Comparison of ENCODE assay signal across 21 cellular contexts in genomic region chr15:63080638-63081250, GRCh38. TPM values are rescaled to one million over a fixed set of nuclear protein-coding genes. Genes with fewer than 3 reads are reported as not detected.
DNase-seq lines count a peak whose midpoint lies in the region; ATAC-seq, FAIRE-seq and TF ChIP-seq lines count a peak whose summit lies in the region.
"Had no signal": no experiment of that assay in that cellular context is flagged by ENCODE, and none has a peak within 500 bp of the region (broad histone marks: within the 10 kb centered on the region; RNA-seq: fewer than 3 reads in every experiment).

No MANE protein-coding gene starts in this region.

- no peaks in the 10 kb centered on the region for H3K36me3 ChIP-seq in HUES48 (ENCODE audit: control insufficient read depth, insufficient read depth, low read length)
- H3K36me3 ChIP-seq in H1 (ENCODE audit: control insufficient read depth in 2 of 4, insufficient read depth in 4 of 4, low read length in 3 of 4) = no peaks in the 10 kb centered on the region
- H3K36me3 ChIP-seq in iPS-20b (ENCODE audit: insufficient read depth, low read depth, low read length) = no peaks in the 10 kb centered on the region
- H3K36me3 ChIP-seq: suprapubic skin, vagina had no signal

- peak overlapping the region; percentile 3; the same call in 1 of the 2 replicates for H2BK12ac ChIP-seq in H1 (ENCODE audit: low read depth, low read length)

- H3K27me3 ChIP-seq in HUES48 (ENCODE audit: control insufficient read depth, insufficient read depth, low read length) (no peaks in the 10 kb centered on the region), H1 (replicated peaks in 1 of 4; ENCODE audit: control insufficient read depth in 3 of 4, extremely low read depth in 1 of 4, insufficient read depth in 3 of 4, low read length in 3 of 4) (no peaks in the 10 kb centered on the region), iPS-20b (ENCODE audit: insufficient read depth, low read length) (no peaks in the 10 kb centered on the region)
- H3K27me3 ChIP-seq: suprapubic skin, vagina had no signal

- TF ChIP-seq RAD21 in A549 (conservative IDR thresholded peaks at IDR 0.05 in 1 of 2, IDR thresholded peaks at IDR 0.05 in 1 of 2) = no peak
- no peak for TF ChIP-seq RAD21 in H1 (IDR thresholded peaks at IDR 0.05 in 1 of 2, conservative IDR thresholded peaks at IDR 0.05 in 1 of 2; ENCODE audit: low read depth in 2 of 2, low read length in 2 of 2)

- POLR2A ChIA-PET in A549 (lab: Yijun Ruan, JAX) (no interaction called here), H1 (lab: Charles Lee; ENCODE audit: partially characterized antibody) (interaction anchor here (0.9 to 18.5 kb wide), 7 partner anchors 11 to 40 kb away, joined by 3 to 325 read pairs (median 5); no protein-coding TSS in a partner anchor)

- H3K4me3 ChIP-seq in A549 (no peak overlapping the region), HUES48 (ENCODE audit: low read depth, low read length) (no peak overlapping the region), H1 (ENCODE audit: extremely low read depth in 1 of 4, insufficient read depth in 2 of 4, low read depth in 3 of 4, low read length in 4 of 4) (no peak overlapping the region), iPS-20b (ENCODE audit: low read length) (no peak overlapping the region)
- H3K4me3 ChIP-seq: K562, suprapubic skin, vagina had no signal

- H4K5ac ChIP-seq in H1 (ENCODE audit: insufficient read length, low read depth, low read length) = no peak overlapping the region

- no peaks in the 10 kb centered on the region for H3K79me2 ChIP-seq in H1 (ENCODE audit: control insufficient read depth in 1 of 2, insufficient read depth in 2 of 2, low read length in 2 of 2)

- no peaks in the 10 kb centered on the region for H3K79me1 ChIP-seq in H1 (ENCODE audit: low read depth, low read length)

- TF ChIP-seq EP300 in A549 (IDR thresholded peaks at IDR 0.05) (no peak), H1 (IDR thresholded peaks at IDR 0.05; ENCODE audit: borderline replicate concordance in 1 of 2, low read depth in 2 of 2, low read length in 2 of 2) (no peak)

- 87% methylated on average over 10 of the region's 10 CpGs for WGBS in A549 (ENCODE audit: missing lambda C conversion rate)
- 93% methylated on average over 10 of the region's 10 CpGs; no CpG with 5 or more reads in 1 of the 2 experiments for WGBS in H1 (ENCODE audit: extremely low coverage in 1 of 2, insufficient coverage in 1 of 2, insufficient read length in 1 of 2, insufficient replicate concordance in 2 of 2, low coverage in 1 of 2, low lambda C conversion rate in 2 of 2, missing lambda C conversion rate in 1 of 2), 2 experiments

- H4K91ac ChIP-seq in H1 (replicated peaks; ENCODE audit: insufficient read length, low read length) = peak overlapping the region; percentile 31

- no peak for ATAC-seq in A549
- ATAC-seq in HG02938 (IDR thresholded peaks at IDR 0.05; ENCODE audit: unreplicated experiment) = no peak
- ATAC-seq: K562 had no signal

- H3K23me2 ChIP-seq in H1 (ENCODE audit: low read depth, low read length) = no peaks in the 10 kb centered on the region

- FAIRE-seq in A549 (lab: Jason Lieb, UNC) = no peak
- no peak for FAIRE-seq in H1 (lab: Jason Lieb, UNC)
- FAIRE-seq: colon, K562 had no signal

- DNase-seq in A549 (ENCODE audit: low read depth in 1 of 2, low spot score in 1 of 2) (no peak), H1 (ENCODE audit: low read depth in 1 of 2, low spot score in 2 of 2) (no peak), globus pallidus (ENCODE audit: low spot score) (no peak), NCI-H146 (lab: John Stamatoyannopoulos, UW) (no peak)
- DNase-seq in effector CD8-positive, alpha-beta T cell (lab: John Stamatoyannopoulos, UW) = no peak
- DNase-seq: activated CD4-positive, alpha-beta T cell treated with anti-CD3 and anti-CD28 coated beads for 1 hour; activated naive CD8-positive, alpha-beta T cell treated with anti-CD3 and anti-CD28 coated beads for 36 hours; DMS153; GF-D8; NCI-H187 treated with DMSO at 0.1 percent for 48 hours; retina; RPMI8226; stimulated activated CD4-positive, alpha-beta T cell treated with anti-CD3 and anti-CD28 coated beads, Interleukin-15, amount 100 ng/mL, for 24 hours had no signal

- TF ChIP-seq CTCF in A549 (IDR thresholded peaks at IDR 0.05) (no peak), H1 (IDR thresholded peaks at IDR 0.05; ENCODE audit: control extremely low read depth in 1 of 3, insufficient read depth in 1 of 3, low read depth in 1 of 3, low read length in 3 of 3) (no peak)

- H2AFZ ChIP-seq in H1 (ENCODE audit: low read length) = no peak overlapping the region

- CTCF ChIA-PET in A549 (lab: Yijun Ruan, JAX) (interaction anchor here (1.4 to 50.6 kb wide), 3 partner anchors 2 to 321 kb away, joined by 4 to 1136 read pairs (median 1136); partner anchors contain the start of gene TPM1), H1 (lab: Charles Lee; ENCODE audit: partially characterized antibody) (interaction anchor here (1.0 to 4.3 kb wide), 7 partner anchors 8 to 338 kb away, joined by 3 to 22 read pairs (median 4); no protein-coding TSS in a partner anchor)

- H3K4me2 ChIP-seq in A549 = peak overlapping the region; percentile 45
- no peak overlapping the region for H3K4me2 ChIP-seq in H1 (ENCODE audit: insufficient read depth in 1 of 2, low read depth in 2 of 2, low read length in 2 of 2)

- no peak overlapping the region; the same call in 1 of the 2 replicates for H2AK5ac ChIP-seq in H1 (ENCODE audit: low read depth, low read length)

- H2BK15ac ChIP-seq in H1 (ENCODE audit: low read length) = 0 out of 2 replicates have a peak overlapping the region, but pooled peaks have one; percentile 95

- no peak overlapping the region for H4K8ac ChIP-seq in H1 (ENCODE audit: extremely low read depth, insufficient read depth, low read length)

- H3K27ac ChIP-seq in A549 = peak overlapping the region; percentile 71 to 84
- H3K27ac ChIP-seq in HUES48 (ENCODE audit: low read depth, low read length) = peak overlapping the region; percentile 14
- no peak overlapping the region for H3K27ac ChIP-seq in H1 (ENCODE audit: low read depth, low read length)
- H3K27ac ChIP-seq in iPS-20b (ENCODE audit: low read length) = peak overlapping the region; percentile 0
- H3K27ac ChIP-seq: C4-2B, suprapubic skin, vagina had no signal

- peaks cover 52% of the 10 kb centered on the region for H3K4me1 ChIP-seq in A549
- peaks cover 59% of the 10 kb centered on the region for H3K4me1 ChIP-seq in HUES48 (ENCODE audit: control insufficient read depth, insufficient read depth, low read length)
- H3K4me1 ChIP-seq in H1 (replicated peaks in 1 of 4; ENCODE audit: control insufficient read depth in 3 of 4, insufficient read depth in 4 of 4, low read length in 3 of 4) = peaks cover 11 to 22% (median 14%) of the 10 kb centered on the region in 4 experiments
- H3K4me1 ChIP-seq in iPS-20b (ENCODE audit: insufficient read depth, low read length) = peaks cover 58% of the 10 kb centered on the region

- H2BK20ac ChIP-seq in H1 (ENCODE audit: low read length) = peak overlapping the region; percentile 72; the same call in 1 of the 2 replicates

- peak overlapping the region; percentile 66 for H2BK120ac ChIP-seq in H1 (replicated peaks; ENCODE audit: low read depth, low read length)

- no peak overlapping the region; the same call in 1 of the 2 replicates for H3K18ac ChIP-seq in H1 (ENCODE audit: extremely low read depth, low read length)

- peak overlapping the region; percentile 30; the same call in 1 of the 2 replicates for H2BK5ac ChIP-seq in H1 (ENCODE audit: low read depth, low read length)

- H3K9ac ChIP-seq in HUES48 (ENCODE audit: low read depth, low read length) (no peak overlapping the region), H1 (replicated peaks in 1 of 4; ENCODE audit: extremely low read depth in 1 of 4, low read depth in 3 of 4, low read length in 3 of 4) (no peak overlapping the region), iPS-20b (ENCODE audit: low read depth, low read length) (no peak overlapping the region)

- H3K56ac ChIP-seq in H1 (replicated peaks; ENCODE audit: insufficient read length, low read depth, low read length) = no peak overlapping the region

- H3K9me3 ChIP-seq in A549 (no peaks in the 10 kb centered on the region), HUES48 (ENCODE audit: control insufficient read depth, insufficient read depth, low read length) (no peaks in the 10 kb centered on the region), H1 (ENCODE audit: insufficient read depth in 2 of 2, low read depth in 1 of 2, low read length in 1 of 2) (no peaks in the 10 kb centered on the region), iPS-20b (ENCODE audit: insufficient read depth, low read depth, low read length) (no peaks in the 10 kb centered on the region)
- H3K9me3 ChIP-seq: suprapubic skin, vagina had no signal

- H4K20me1 ChIP-seq in H1 (replicated peaks in 1 of 2; ENCODE audit: control insufficient read depth in 1 of 2, insufficient read depth in 2 of 2, low read length in 2 of 2) = no peaks in the 10 kb centered on the region

- no peak overlapping the region for H3K14ac ChIP-seq in H1 (ENCODE audit: insufficient read length)

- TF ChIP-seq POLR2A in A549 (IDR thresholded peaks at IDR 0.05; ENCODE audit: low read length) = no peak
- TF ChIP-seq POLR2A in H1 (IDR thresholded peaks at IDR 0.05; ENCODE audit: control extremely low read depth in 1 of 2, low read depth in 2 of 2, low read length in 2 of 2) = no peak

- H3K23ac ChIP-seq in H1 (ENCODE audit: insufficient read length) = no peak overlapping the region

- no peak overlapping the region for H3K4ac ChIP-seq in H1 (replicated peaks; ENCODE audit: insufficient read length, low read depth, low read length)

RNA-seq across cellular contexts. Expression of gene TPM1, which starts 38.2 kb away (rescaled TPM):
- polyA plus RNA-seq in A549 (2011; rRNA removed) (777 and 894 TPM in 2 replicates), A549 (2017; fragmentation: RNase III; extraction: RNeasy Plus Mini Kit Qiagen cat#74134 plus additional on column Dnase treatment) (954 to 1,229 TPM (median 1,043 TPM) in 3 replicates), H1 (2011; rRNA removed) (246 and 258 TPM in 2 replicates)
- polyA plus RNA-seq in A549 (2012; cell fraction: cytosol; rRNA removed) = 824 and 915 TPM in 2 replicates
- polyA plus RNA-seq in A549 (2012; cell fraction: nucleus; rRNA removed) = 678 and 876 TPM in 2 replicates
- 537 and 670 TPM in 2 replicates for polyA minus RNA-seq in A549 (2011; rRNA and poly(A)+ RNA removed)
- 571 and 579 TPM in 2 replicates for total RNA-seq in H1 (2021; fragmentation: NEBNext Ultra II Directional; extraction: Animal tissue kit (Norgen Biotek cat#: 25700))
- 481 TPM for polyA plus RNA-seq in H1 (2011; cell fraction: cytosol; rRNA removed)
- polyA plus RNA-seq in H1 (2011; cell fraction: nucleus; rRNA removed) = 537 TPM
- 409 to 588 TPM (median 457 TPM) in 4 replicates for polyA plus RNA-seq in H1 (2012, experiment 1 of 2)
- 113 TPM for polyA plus RNA-seq in H1 (2012, experiment 2 of 2)
- 292 TPM for polyA plus RNA-seq in H1 (2013, experiment 1 of 2)
- 291 TPM for polyA plus RNA-seq in H1 (2013, experiment 2 of 2)
- 221 and 265 TPM in 2 replicates for polyA minus RNA-seq in H1 (2011; rRNA and poly(A)+ RNA removed)
- 225 TPM for polyA minus RNA-seq in H1 (2011; cell fraction: cytosol; rRNA and poly(A)+ RNA removed)
- polyA minus RNA-seq in H1 (2011; cell fraction: nucleus; rRNA and poly(A)+ RNA removed) = 741 TPM

RNA-seq across cellular contexts. Expression of gene LACTB, which starts 40.9 kb away (rescaled TPM):
- polyA plus RNA-seq in A549 (2011; rRNA removed) = 31.0 and 59.6 TPM in 2 replicates
- polyA plus RNA-seq in A549 (2012; cell fraction: cytosol; rRNA removed) = 27.8 and 29.8 TPM in 2 replicates
- 16.7 and 18.5 TPM in 2 replicates for polyA plus RNA-seq in A549 (2012; cell fraction: nucleus; rRNA removed)
- polyA plus RNA-seq in A549 (2017; fragmentation: RNase III; extraction: RNeasy Plus Mini Kit Qiagen cat#74134 plus additional on column Dnase treatment) = 56.5 to 69.8 TPM (median 56.7 TPM) in 3 replicates
- 8.8 and 9.4 TPM in 2 replicates for polyA minus RNA-seq in A549 (2011; rRNA and poly(A)+ RNA removed)
- total RNA-seq in H1 (2021; fragmentation: NEBNext Ultra II Directional; extraction: Animal tissue kit (Norgen Biotek cat#: 25700)) = 14.9 and 15.6 TPM in 2 replicates
- polyA plus RNA-seq in H1 (2011; rRNA removed) = 3.6 and 5.8 TPM in 2 replicates
- polyA plus RNA-seq in H1 (2011; cell fraction: cytosol; rRNA removed) = 8.3 TPM
- polyA plus RNA-seq in H1 (2011; cell fraction: nucleus; rRNA removed) = 2.9 TPM
- 7.7 to 16.7 TPM (median 10.5 TPM) in 4 replicates for polyA plus RNA-seq in H1 (2012, experiment 1 of 2)
- 3.2 TPM for polyA plus RNA-seq in H1 (2012, experiment 2 of 2)
- polyA plus RNA-seq in H1 (2013, experiment 1 of 2) = 14.8 TPM
- polyA plus RNA-seq in H1 (2013, experiment 2 of 2) = 18.7 TPM
- 2.6 and 3.1 TPM in 2 replicates for polyA minus RNA-seq in H1 (2011; rRNA and poly(A)+ RNA removed)
- polyA minus RNA-seq in H1 (2011; cell fraction: cytosol; rRNA and poly(A)+ RNA removed) = 3.2 TPM
- polyA minus RNA-seq in H1 (2011; cell fraction: nucleus; rRNA and poly(A)+ RNA removed) = 5.9 TPM
